17 cellular contexts compared by ENCODE assay signal in the genomic region with DNA sequence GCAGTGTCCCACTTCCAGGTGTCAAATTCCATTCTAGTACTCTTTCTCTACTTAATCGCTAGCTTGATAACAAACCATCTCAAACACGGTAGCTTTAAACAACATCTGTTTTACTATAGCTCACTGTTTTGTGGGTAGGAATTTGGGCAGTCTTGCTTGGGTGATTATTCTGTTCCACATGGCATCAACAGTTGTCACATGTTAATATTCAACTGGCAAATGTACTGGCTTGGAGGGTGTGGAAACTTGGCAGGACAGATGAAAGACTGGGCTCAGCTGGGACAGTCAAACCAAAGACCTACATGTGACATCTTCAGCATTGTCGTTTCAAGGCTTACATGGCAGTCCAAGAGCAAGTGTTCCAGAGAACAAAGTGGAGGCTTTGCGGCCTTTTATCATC.
"Had no signal": no experiment of that assay in that cellular context is flagged by ENCODE, and none has a peak within 500 bp of the region (broad histone marks: within the 10 kb centered on the region; RNA-seq: fewer than 3 reads in every experiment).

No MANE protein-coding gene starts in this region.

- H3K4me1 ChIP-seq: body of pancreas, prostate gland, suprapubic skin had no signal

- H3K27me3 ChIP-seq: body of pancreas, suprapubic skin had no signal

- DNase-seq: activated CD4-positive, alpha-beta T cell treated with anti-CD3 and anti-CD28 coated beads, Interleukin-2, amount 50 U/mL, for 4 hours; activated CD4-positive, CD25-positive, alpha-beta regulatory T cell treated with anti-CD3 and anti-CD28 coated beads, Interleukin-2, amount 50 U/mL, for 72 hours; activated effector memory CD4-positive, alpha-beta T cell treated with Interleukin-2 at 50 U/mL for 16 hours; activated T-cell treated with anti-CD3 and anti-CD28 coated beads, Interleukin-2, amount 50 U/mL, for 24 hours; amniotic stem cell; body of pancreas; effector memory CD8-positive, alpha-beta T cell; left cardiac atrium; occipital lobe; stimulated activated CD4-positive, alpha-beta T cell treated with anti-CD3 and anti-CD28 coated beads, Interleukin-2, amount 100 ng/mL, for 48 hours; stimulated activated CD8-positive, alpha-beta memory T cell treated with anti-CD3 and anti-CD28 coated beads, Interleukin-4, amount 100 ng/mL, for 48 hours; stimulated activated naive CD8-positive, alpha-beta T cell treated with anti-CD3 and anti-CD28 coated beads, Interleukin-15, Interleukin-2, amounts not matched to agents 100 U/mL and 50 U/mL, for 24 hours had no signal

- H3K27ac ChIP-seq: body of pancreas, epithelial cell of prostate, prostate gland, suprapubic skin had no signal

- ATAC-seq: body of pancreas; effector memory CD8-positive, alpha-beta T cell; left cardiac atrium; natural killer cell treated with Interleukin-12 subunit alpha and Interleukin-12 subunit beta and Interleukin-15 and Interleukin-18, amount 100 ng/mL, for 72 hours; sciatic nerve; stimulated activated naive CD8-positive, alpha-beta T cell treated with anti-CD3 and anti-CD28 coated beads, Interleukin-15, Interleukin-2, amounts not matched to agents 100 U/mL and 50 U/mL, for 24 hours had no signal

- H3K36me3 ChIP-seq: prostate gland, suprapubic skin had no signal

- H3K4me3 ChIP-seq: body of pancreas, prostate gland, suprapubic skin had no signal
